ENCODE assay signal across 17 cellular contexts in the genomic region with DNA sequence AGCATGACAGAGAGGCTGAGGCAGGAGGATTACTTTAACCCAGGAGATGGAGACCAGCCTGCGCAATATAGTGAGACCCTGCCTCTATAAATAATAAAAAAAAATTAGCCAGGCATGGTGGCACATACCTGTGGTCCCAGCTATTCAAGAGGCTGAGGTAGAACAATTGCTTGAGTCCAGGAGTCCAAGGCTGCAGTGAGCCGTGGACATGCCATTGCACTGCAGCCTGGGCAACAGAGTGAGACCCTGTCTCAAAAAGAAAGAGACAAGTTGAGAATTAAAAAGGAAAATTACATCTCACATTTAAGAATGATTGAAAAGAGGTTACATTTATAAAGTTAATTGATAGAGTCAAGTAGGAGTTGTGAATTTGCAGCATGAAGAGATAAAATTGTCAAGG.
DNase-seq lines count a peak whose midpoint lies in the region; ATAC-seq and TF ChIP-seq lines count a peak whose summit lies in the region.
"Had no signal": no experiment of that assay in that cellular context is flagged by ENCODE, and none has a peak within 500 bp of the region (broad histone marks: within the 10 kb centered on the region; RNA-seq: fewer than 3 reads in every experiment).

No MANE protein-coding gene starts in this region.

- TSS peak; percentile 78 for BruUV-seq in MCF 10A (replicated peaks; lab: Mats Ljungman, UMichigan)

- H3K4me1 ChIP-seq in breast epithelium, result peaks cover 0 to 4% of the 10 kb centered on the region in 2 donors
- peaks cover 18% of the 10 kb centered on the region for H3K4me1 ChIP-seq in SJCRH30
- H3K4me1 ChIP-seq in osteoblast (ENCODE audit: insufficient read depth, low read length), result peaks cover 13% of the 10 kb centered on the region

- no peak overlapping the region for H3K4me2 ChIP-seq in osteoblast (ENCODE audit: insufficient read depth, low read length)
- H3K4me2 ChIP-seq: BLaER1 had no signal

- CTCF ChIA-PET in MCF 10A (lab: Yijun Ruan, JAX), result interaction anchor here (0.9 to 6.1 kb wide), 15 partner anchors 14 to 224 kb away, joined by 3 to 52 read pairs (median 4); no protein-coding TSS in a partner anchor
- CTCF ChIA-PET in activated CD8-positive, alpha-beta T cell treated with anti-CD3 and anti-CD28 coated beads for 36 hours (lab: Charles Lee), result interaction anchor here (1.1 to 1.5 kb wide), 4 partner anchors 14 to 115 kb away, joined by 3 to 5 read pairs (median 3); no protein-coding TSS in a partner anchor

- H2AFZ ChIP-seq in osteoblast (ENCODE audit: low read length), result no peak overlapping the region

- H3K9me3 ChIP-seq in breast epithelium (no peaks in the 10 kb centered on the region), SJCRH30 (replicated peaks) (no peaks in the 10 kb centered on the region), osteoblast (ENCODE audit: low read depth, low read length) (no peaks in the 10 kb centered on the region)
- H3K9me3 ChIP-seq: BLaER1 had no signal

- H3K4me3 Mint-ChIP-seq in MCF 10A (ENCODE audit: unreplicated experiment), result no peak overlapping the region
- no peak overlapping the region for H3K4me3 Mint-ChIP-seq in activated CD8-positive, alpha-beta T cell treated with anti-CD3 and anti-CD28 coated beads for 36 hours
- H3K4me3 Mint-ChIP-seq: CD4-positive, CD25-positive, alpha-beta regulatory T cell had no signal

- no peak overlapping the region for H3K27ac ChIP-seq in breast epithelium
- peak overlapping the region; percentile 16 for H3K27ac ChIP-seq in SJCRH30
- H3K27ac ChIP-seq in osteoblast (ENCODE audit: low read depth, low read length), result no peak overlapping the region
- H3K27ac ChIP-seq: 22Rv1, BLaER1 had no signal

- no peak for TF ChIP-seq CTCF in MCF 10A (IDR thresholded peaks at IDR 0.05; ENCODE audit: unreplicated experiment)
- TF ChIP-seq CTCF in breast epithelium (IDR thresholded peaks at IDR 0.05), result no peak
- TF ChIP-seq CTCF in osteoblast (IDR thresholded peaks at IDR 0.05; ENCODE audit: extremely low read depth, low read depth, low read length), result no peak
- TF ChIP-seq CTCF in activated CD8-positive, alpha-beta T cell treated with anti-CD3 and anti-CD28 coated beads for 36 hours (IDR thresholded peaks at IDR 0.05), result no peak

- no peak overlapping the region for H3K4me3 ChIP-seq in breast epithelium
- H3K4me3 ChIP-seq in SJCRH30, result no peak overlapping the region
- H3K4me3 ChIP-seq in osteoblast (ENCODE audit: insufficient read depth, low read length), result no peak overlapping the region
- H3K4me3 ChIP-seq: BLaER1 had no signal

- no peaks in the 10 kb centered on the region for H3K9me3 Mint-ChIP-seq in MCF 10A (ENCODE audit: unreplicated experiment)
- no peaks in the 10 kb centered on the region for H3K9me3 Mint-ChIP-seq in activated CD8-positive, alpha-beta T cell treated with anti-CD3 and anti-CD28 coated beads for 36 hours
- H3K9me3 Mint-ChIP-seq: CD4-positive, CD25-positive, alpha-beta regulatory T cell had no signal

- ATAC-seq in activated CD8-positive, alpha-beta T cell treated with anti-CD3 and anti-CD28 coated beads for 36 hours, result no peak
- ATAC-seq: Right ventricle myocardium inferior had no signal

- no peaks in the 10 kb centered on the region for H3K36me3 Mint-ChIP-seq in MCF 10A (ENCODE audit: insufficient read depth, unreplicated experiment)
- no peaks in the 10 kb centered on the region for H3K36me3 Mint-ChIP-seq in activated CD8-positive, alpha-beta T cell treated with anti-CD3 and anti-CD28 coated beads for 36 hours (ENCODE audit: low read depth)
- H3K36me3 Mint-ChIP-seq: CD4-positive, CD25-positive, alpha-beta regulatory T cell had no signal

- H3K27me3 Mint-ChIP-seq in MCF 10A (ENCODE audit: insufficient read depth, unreplicated experiment), result no peaks in the 10 kb centered on the region
- no peaks in the 10 kb centered on the region for H3K27me3 Mint-ChIP-seq in activated CD8-positive, alpha-beta T cell treated with anti-CD3 and anti-CD28 coated beads for 36 hours

- H3K36me3 ChIP-seq in breast epithelium (no peaks in the 10 kb centered on the region), SJCRH30 (no peaks in the 10 kb centered on the region), osteoblast (ENCODE audit: insufficient read depth, low read length) (no peaks in the 10 kb centered on the region)
- H3K36me3 ChIP-seq: BLaER1 had no signal

- no peak for DNase-seq in MCF 10A (ENCODE audit: unreplicated experiment)
- no peak for DNase-seq in breast epithelium (ENCODE audit: low spot score in 2 of 2)
- DNase-seq in SJCRH30, result no peak
- DNase-seq in kidney tubule cell (ENCODE audit: low spot score), result peak; percentile 16
- peak; percentile 25 for DNase-seq in renal cortical epithelial cell (ENCODE audit: low read depth)
- DNase-seq in osteoblast (ENCODE audit: insufficient read length, low spot score, missing footprints), result no peak
- no peak for DNase-seq in activated CD8-positive, alpha-beta T cell treated with anti-CD3 and anti-CD28 coated beads for 36 hours
- no peak for DNase-seq in activated CD8-positive, alpha-beta memory T cell treated with anti-CD3 and anti-CD28 coated beads for 24 hours
- DNase-seq: CD4-positive, CD25-positive, alpha-beta regulatory T cell; H7; KG1; MM.1S; NCI-H1694; NCI-H510A had no signal

- H3K27me3 ChIP-seq in breast epithelium (no peaks in the 10 kb centered on the region), SJCRH30 (no peaks in the 10 kb centered on the region), osteoblast (ENCODE audit: insufficient read depth, low read length) (no peaks in the 10 kb centered on the region)
- H3K27me3 ChIP-seq: BLaER1 had no signal

- no peak for TF ChIP-seq POLR2A in breast epithelium (IDR thresholded peaks at IDR 0.05)

- H3K27ac Mint-ChIP-seq in MCF 10A (ENCODE audit: low read depth, unreplicated experiment), result no peak overlapping the region
- H3K27ac Mint-ChIP-seq in activated CD8-positive, alpha-beta T cell treated with anti-CD3 and anti-CD28 coated beads for 36 hours, result no peak overlapping the region
- H3K27ac Mint-ChIP-seq: CD4-positive, CD25-positive, alpha-beta regulatory T cell had no signal

- no peaks in the 10 kb centered on the region for H4K20me1 ChIP-seq in osteoblast (ENCODE audit: insufficient read depth, low read length)
- H4K20me1 ChIP-seq: BLaER1 had no signal

- H3K4me1 Mint-ChIP-seq in MCF 10A (ENCODE audit: insufficient read depth, unreplicated experiment), result peaks cover 25% of the 10 kb centered on the region
- H3K4me1 Mint-ChIP-seq in activated CD8-positive, alpha-beta T cell treated with anti-CD3 and anti-CD28 coated beads for 36 hours (ENCODE audit: low read depth), result peaks cover 4% of the 10 kb centered on the region

- no peaks in the 10 kb centered on the region for H3K79me2 ChIP-seq in osteoblast (ENCODE audit: insufficient read depth, low read length)

- intact Hi-C loops in MCF 10A (cut with micrococcal nuclease), result loop anchor here (1.0 to 2.0 kb wide), 4 partner anchors 17 to 92 kb away; no protein-coding TSS in a partner anchor
- intact Hi-C loops in breast epithelium (cut with DNase I; ENCODE audit: low total_unique reads), result loop anchor here (5.0 kb wide), 1 partner anchor 303 kb away; no protein-coding TSS in a partner anchor
- intact Hi-C loops in activated CD8-positive, alpha-beta T cell treated with anti-CD3 and anti-CD28 coated beads for 36 hours (cut with micrococcal nuclease), result loop anchor here (5.0 kb wide), 1 partner anchor 108 kb away; no protein-coding TSS in a partner anchor

- POLR2A ChIA-PET in MCF 10A (lab: Yijun Ruan, JAX), result interaction anchor here (0.6 to 2.7 kb wide), 3 partner anchors 16 to 351 kb away, joined by 4 to 13 read pairs (median 11); partner anchors contain the start of gene TMPO
- POLR2A ChIA-PET in activated CD8-positive, alpha-beta T cell treated with anti-CD3 and anti-CD28 coated beads for 36 hours (lab: Charles Lee), result no interaction called here

Comparison
In these comparisons a context has a peak if more than half of its experiments do, and no peak if none do; other contexts are left out.
1. DNase-seq: peak in kidney tubule cell (single experiment) and renal cortical epithelial cell (single experiment); none in MCF 10A (single experiment), breast epithelium (0 of 2), SJCRH30 (0 of 2), osteoblast (single experiment), activated CD8-positive, alpha-beta T cell treated with anti-CD3 and anti-CD28 coated beads for 36 hours (single experiment) and activated CD8-positive, alpha-beta memory T cell treated with anti-CD3 and anti-CD28 coated beads for 24 hours (single experiment).